ENCODE assay signal across 31 cellular contexts in the genomic region with DNA sequence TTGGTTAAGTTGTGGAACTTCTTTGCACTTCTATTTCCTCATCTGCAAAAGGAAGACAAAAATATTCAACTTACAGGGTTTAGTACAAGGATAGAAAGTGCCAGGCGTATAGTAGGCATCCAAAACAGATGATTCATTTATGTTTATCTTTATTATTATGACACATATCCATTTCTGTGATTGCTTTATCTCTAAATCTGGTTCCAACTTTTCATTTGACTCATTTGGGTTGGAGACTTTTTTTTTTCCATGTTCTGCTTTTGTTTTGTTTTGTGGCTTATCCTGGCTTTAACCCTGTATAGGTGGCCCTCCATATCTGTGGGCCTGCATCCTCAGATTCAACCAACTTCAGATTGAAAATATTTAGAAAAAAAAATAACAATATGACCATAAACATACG.
DNase-seq lines count a peak whose midpoint lies in the region; ATAC-seq and TF ChIP-seq lines count a peak whose summit lies in the region.
"Had no signal": no experiment of that assay in that cellular context is flagged by ENCODE, and none has a peak within 500 bp of the region (broad histone marks: within the 10 kb centered on the region; RNA-seq: fewer than 3 reads in every experiment).

No MANE protein-coding gene starts in this region.

- H3K4me3 ChIP-seq in ACC112 (ENCODE audit: low read depth, low read length): no peak overlapping the region
- H3K4me3 ChIP-seq: cardiac muscle cell, colonic mucosa, GM23248, heart left ventricle, left ventricle myocardium inferior, neural progenitor cell, pancreas, Peyer's patch, stomach, thyroid gland, uterus had no signal

- no peaks in the 10 kb centered on the region for H3K79me2 ChIP-seq in ACC112 (ENCODE audit: control insufficient read depth, insufficient read depth, low read length, unreplicated experiment)

- peaks cover 33% of the 10 kb centered on the region for H3K4me1 Mint-ChIP-seq in activated CD4-positive, alpha-beta T cell treated with anti-CD3 and anti-CD28 coated beads, Interleukin-2, amount 10 ng/mL, durations not matched to agents 24 days and 14 days
- H3K4me1 Mint-ChIP-seq in activated CD4-positive, alpha-beta memory T cell treated with anti-CD3 and anti-CD28 coated beads, Interleukin-2, amount 10 ng/mL, durations not matched to agents 7 days and 5 days: peaks cover 27% of the 10 kb centered on the region
- H3K4me1 Mint-ChIP-seq in nephron progenitor cell: peaks cover 15% of the 10 kb centered on the region
- H3K4me1 Mint-ChIP-seq: IgD-negative memory B cell had no signal

- peaks cover 3% of the 10 kb centered on the region for H3K36me3 Mint-ChIP-seq in activated CD4-positive, alpha-beta T cell treated with anti-CD3 and anti-CD28 coated beads, Interleukin-2, amount 10 ng/mL, durations not matched to agents 24 days and 14 days (ENCODE audit: low read depth)
- peaks cover 15% of the 10 kb centered on the region for H3K36me3 Mint-ChIP-seq in activated CD4-positive, alpha-beta memory T cell treated with anti-CD3 and anti-CD28 coated beads, Interleukin-2, amount 10 ng/mL, durations not matched to agents 7 days and 5 days (ENCODE audit: low read depth)
- H3K36me3 Mint-ChIP-seq in nephron progenitor cell (ENCODE audit: low read depth): peaks cover 5% of the 10 kb centered on the region
- H3K36me3 Mint-ChIP-seq: IgD-negative memory B cell, neural progenitor cell had no signal

- CTCF ChIA-PET in activated CD4-positive, alpha-beta memory T cell treated with anti-CD3 and anti-CD28 coated beads, Interleukin-2, amount 10 ng/mL, durations not matched to agents 7 days and 5 days (lab: Charles Lee): no interaction called here

- no peak overlapping the region for H2AFZ ChIP-seq in ACC112 (ENCODE audit: low read length, unreplicated experiment)
- H2AFZ ChIP-seq: GM23248, neural progenitor cell had no signal

- H3K4me1 ChIP-seq in ACC112 (ENCODE audit: control insufficient read depth, insufficient read depth, low read length, unreplicated experiment): peaks cover 21% of the 10 kb centered on the region
- H3K4me1 ChIP-seq: colonic mucosa, heart left ventricle, left ventricle myocardium inferior, neural progenitor cell, pancreas, Peyer's patch, stomach, thyroid gland, uterus had no signal

- no peaks in the 10 kb centered on the region for H3K36me3 ChIP-seq in ACC112 (ENCODE audit: insufficient read depth, low read length)
- H3K36me3 ChIP-seq: cardiac muscle cell, colonic mucosa, heart left ventricle, left ventricle myocardium inferior, neural progenitor cell, pancreas, Peyer's patch, stomach, thyroid gland, uterus had no signal

- ATAC-seq in HG03565 (IDR thresholded peaks at IDR 0.05; ENCODE audit: unreplicated experiment): no peak
- ATAC-seq: heart left ventricle, pancreas had no signal

- H3K27ac Mint-ChIP-seq in activated CD4-positive, alpha-beta T cell treated with anti-CD3 and anti-CD28 coated beads, Interleukin-2, amount 10 ng/mL, durations not matched to agents 24 days and 14 days: peak overlapping the region; percentile 94
- H3K27ac Mint-ChIP-seq in activated CD4-positive, alpha-beta memory T cell treated with anti-CD3 and anti-CD28 coated beads, Interleukin-2, amount 10 ng/mL, durations not matched to agents 7 days and 5 days: peak overlapping the region; percentile 57
- H3K27ac Mint-ChIP-seq in nephron progenitor cell: no peak overlapping the region
- H3K27ac Mint-ChIP-seq: IgD-negative memory B cell, neural progenitor cell had no signal

- no peak for TF ChIP-seq CTCF in nephron progenitor cell (IDR thresholded peaks at IDR 0.05)

- H3K27ac ChIP-seq in ACC112 (ENCODE audit: low read depth, low read length): peak overlapping the region; percentile 25; the same call in 1 of the 2 replicates
- H3K27ac ChIP-seq: cardiac muscle cell, colonic mucosa, GM23248, heart left ventricle, left ventricle myocardium inferior, neural progenitor cell, pancreas, Peyer's patch, stomach, thyroid gland, uterus had no signal

- POLR2A ChIA-PET in activated CD4-positive, alpha-beta memory T cell treated with anti-CD3 and anti-CD28 coated beads, Interleukin-2, amount 10 ng/mL, durations not matched to agents 7 days and 5 days (lab: Charles Lee): interaction anchor here (1.0 kb wide), 1 partner anchor 24 kb away, joined by 5 read pairs; no protein-coding TSS in a partner anchor

- DNase-seq in activated CD4-positive, alpha-beta T cell treated with anti-CD3 and anti-CD28 coated beads, Interleukin-2, amount 10 ng/mL, durations not matched to agents 24 days and 14 days: no peak
- DNase-seq in activated CD4-positive, alpha-beta T cell treated with anti-CD3 and anti-CD28 coated beads, Interleukin-2, amount 50 U/mL, for 1 hour: no peak
- no peak for DNase-seq in activated CD4-positive, alpha-beta memory T cell treated with anti-CD3 and anti-CD28 coated beads, Interleukin-2, amount 10 ng/mL, durations not matched to agents 7 days and 5 days
- DNase-seq in fibroblast of gingiva (ENCODE audit: low read depth) (peak; percentile 16), T-helper 9 cell (no peak), nephron progenitor cell (no peak)
- DNase-seq: 8988T; activated gamma-delta T cell treated with Interleukin-2 at 50 U/mL for 16 hours; aorta; colonic mucosa; effector CD8-positive, alpha-beta T cell; foreskin melanocyte; GM23248; heart left ventricle; left ventricle myocardium inferior; mesendoderm; NCI-H1092; NCI-H1694; NCI-H446 treated with DMSO at 0.1 percent for 48 hours; NCI-H774; pancreas; Peyer's patch; SHP77 treated with DMSO at 0.1 percent for 48 hours; stomach; thyroid gland; uterus had no signal

- H3K9me3 Mint-ChIP-seq in activated CD4-positive, alpha-beta T cell treated with anti-CD3 and anti-CD28 coated beads, Interleukin-2, amount 10 ng/mL, durations not matched to agents 24 days and 14 days: peaks cover 24% of the 10 kb centered on the region
- peaks cover 13% of the 10 kb centered on the region for H3K9me3 Mint-ChIP-seq in activated CD4-positive, alpha-beta memory T cell treated with anti-CD3 and anti-CD28 coated beads, Interleukin-2, amount 10 ng/mL, durations not matched to agents 7 days and 5 days
- H3K9me3 Mint-ChIP-seq in nephron progenitor cell: no peaks in the 10 kb centered on the region
- H3K9me3 Mint-ChIP-seq: neural progenitor cell had no signal

- H3K27me3 ChIP-seq in ACC112 (ENCODE audit: insufficient read depth, low read length): no peaks in the 10 kb centered on the region
- H3K27me3 ChIP-seq: cardiac muscle cell, colonic mucosa, heart left ventricle, neural progenitor cell, pancreas, Peyer's patch, stomach, thyroid gland, uterus had no signal

- H3K4me3 Mint-ChIP-seq in activated CD4-positive, alpha-beta T cell treated with anti-CD3 and anti-CD28 coated beads, Interleukin-2, amount 10 ng/mL, durations not matched to agents 24 days and 14 days: no peak overlapping the region
- no peak overlapping the region for H3K4me3 Mint-ChIP-seq in activated CD4-positive, alpha-beta memory T cell treated with anti-CD3 and anti-CD28 coated beads, Interleukin-2, amount 10 ng/mL, durations not matched to agents 7 days and 5 days
- H3K4me3 Mint-ChIP-seq in nephron progenitor cell: no peak overlapping the region
- H3K4me3 Mint-ChIP-seq: IgD-negative memory B cell, neural progenitor cell had no signal

- H3K27me3 Mint-ChIP-seq in activated CD4-positive, alpha-beta T cell treated with anti-CD3 and anti-CD28 coated beads, Interleukin-2, amount 10 ng/mL, durations not matched to agents 24 days and 14 days: no peaks in the 10 kb centered on the region
- peaks cover 3% of the 10 kb centered on the region for H3K27me3 Mint-ChIP-seq in activated CD4-positive, alpha-beta memory T cell treated with anti-CD3 and anti-CD28 coated beads, Interleukin-2, amount 10 ng/mL, durations not matched to agents 7 days and 5 days
- H3K27me3 Mint-ChIP-seq in nephron progenitor cell (ENCODE audit: low read depth, poor library complexity): no peaks in the 10 kb centered on the region

- intact Hi-C loops in activated CD4-positive, alpha-beta T cell treated with anti-CD3 and anti-CD28 coated beads, Interleukin-2, amount 10 ng/mL, durations not matched to agents 24 days and 14 days (cut with micrococcal nuclease): loop anchor here (1.0 to 5.0 kb wide), 3 partner anchors 37 to 712 kb away; no protein-coding TSS in a partner anchor
